ENCODE assay signal across 33 cellular contexts in genomic region chr9:23319092-23319491, GRCh38.
"Had no signal": no experiment of that assay in that cellular context is flagged by ENCODE, and none has a peak within 500 bp of the region (broad histone marks: within the 10 kb centered on the region; RNA-seq: fewer than 3 reads in every experiment).

No MANE protein-coding gene starts in this region.

- FAIRE-seq: astrocyte, TTC549 had no signal

- DNase-seq: activated B cell treated with CpG ODN at 0.5 μM for 24 hours; activated CD4-positive, alpha-beta memory T cell treated with anti-CD3 and anti-CD28 coated beads for 36 hours; activated CD4-positive, alpha-beta T cell treated with anti-CD3 and anti-CD28 coated beads for 4 hours; activated CD4-positive, alpha-beta T cell treated with anti-CD3 and anti-CD28 coated beads, Interleukin-2, amount 10 ng/mL, durations not matched to agents 24 days and 14 days; activated CD4-positive, alpha-beta T cell treated with anti-CD3 and anti-CD28 coated beads, Interleukin-2, amount 50 U/mL, for 1 hour; activated CD4-positive, alpha-beta T cell treated with anti-CD3 and anti-CD28 coated beads, Interleukin-2, amount 50 U/mL, for 4 hours; activated CD4-positive, CD25-positive, alpha-beta regulatory T cell treated with anti-CD3 and anti-CD28 coated beads, Interleukin-2, amount 50 U/mL, for 72 hours; activated CD8-positive, alpha-beta memory T cell treated with anti-CD3 and anti-CD28 coated beads, Interleukin-2, amount 50 U/mL, for 4 hours; activated CD8-positive, alpha-beta T cell treated with anti-CD3 and anti-CD28 coated beads for 36 hours; activated effector memory CD4-positive, alpha-beta T cell treated with anti-CD3 and anti-CD28 coated beads, Interleukin-2, amount 50 U/mL, for 16 hours; activated gamma-delta T cell treated with Interleukin-2 at 50 U/mL for 16 hours; activated naive CD4-positive, alpha-beta T cell; activated naive CD4-positive, alpha-beta T cell treated with anti-CD3 and anti-CD28 coated beads for 36 hours; activated naive CD4-positive, alpha-beta T cell treated with anti-CD3 and anti-CD28 coated beads, Interleukin-2, amount 50 U/mL, for 16 hours; activated naive CD8-positive, alpha-beta T cell treated with anti-CD3 and anti-CD28 coated beads for 36 hours; activated T-cell treated with anti-CD3 and anti-CD28 coated beads for 4 hours; activated T-cell treated with anti-CD3 and anti-CD28 coated beads, Interleukin-2, amount 50 U/mL, for 1 hour; activated T-cell treated with anti-CD3 and anti-CD28 coated beads, Interleukin-2, amount 50 U/mL, for 4 hours; activated T-cell treated with anti-CD3 and anti-CD28 coated beads, Interleukin-2, amount 50 U/mL, for 72 hours; adrenal gland; amniotic stem cell; aorta; body of pancreas; brain microvascular endothelial cell; central memory CD4-positive, alpha-beta T cell; T-helper 2 cell; T-helper 9 cell had no signal

- H3K4me1 ChIP-seq: adrenal gland, body of pancreas, breast epithelium had no signal

- H3K27me3 ChIP-seq: adrenal gland, body of pancreas, brain microvascular endothelial cell, breast epithelium had no signal

- ATAC-seq: activated CD8-positive, alpha-beta T cell treated with anti-CD3 and anti-CD28 coated beads for 36 hours; activated naive CD4-positive, alpha-beta T cell treated with anti-CD3 and anti-CD28 coated beads, Interleukin-2, amount 50 U/mL, for 72 hours; activated T-cell treated with anti-CD3 and anti-CD28 coated beads, Interleukin-2, amount 50 U/mL, for 4 hours; activated T-cell treated with anti-CD3 and anti-CD28 coated beads, Interleukin-2, amount 50 U/mL, for 72 hours; activated T-helper 17 cell treated with anti-CD3 and anti-CD28 coated beads, Interleukin-2, amount 50 U/mL, for 72 hours; body of pancreas had no signal

- H3K9me3 ChIP-seq: adrenal gland, body of pancreas, breast epithelium had no signal

- H3K27ac ChIP-seq: adrenal gland, body of pancreas, brain microvascular endothelial cell, breast epithelium, VCaP had no signal

- H3K4me3 ChIP-seq: adrenal gland, body of pancreas, breast epithelium had no signal

- H3K36me3 ChIP-seq: adrenal gland, brain microvascular endothelial cell, breast epithelium had no signal
